Comparison of ENCODE assay signal across 8 cellular contexts in the genomic region with DNA sequence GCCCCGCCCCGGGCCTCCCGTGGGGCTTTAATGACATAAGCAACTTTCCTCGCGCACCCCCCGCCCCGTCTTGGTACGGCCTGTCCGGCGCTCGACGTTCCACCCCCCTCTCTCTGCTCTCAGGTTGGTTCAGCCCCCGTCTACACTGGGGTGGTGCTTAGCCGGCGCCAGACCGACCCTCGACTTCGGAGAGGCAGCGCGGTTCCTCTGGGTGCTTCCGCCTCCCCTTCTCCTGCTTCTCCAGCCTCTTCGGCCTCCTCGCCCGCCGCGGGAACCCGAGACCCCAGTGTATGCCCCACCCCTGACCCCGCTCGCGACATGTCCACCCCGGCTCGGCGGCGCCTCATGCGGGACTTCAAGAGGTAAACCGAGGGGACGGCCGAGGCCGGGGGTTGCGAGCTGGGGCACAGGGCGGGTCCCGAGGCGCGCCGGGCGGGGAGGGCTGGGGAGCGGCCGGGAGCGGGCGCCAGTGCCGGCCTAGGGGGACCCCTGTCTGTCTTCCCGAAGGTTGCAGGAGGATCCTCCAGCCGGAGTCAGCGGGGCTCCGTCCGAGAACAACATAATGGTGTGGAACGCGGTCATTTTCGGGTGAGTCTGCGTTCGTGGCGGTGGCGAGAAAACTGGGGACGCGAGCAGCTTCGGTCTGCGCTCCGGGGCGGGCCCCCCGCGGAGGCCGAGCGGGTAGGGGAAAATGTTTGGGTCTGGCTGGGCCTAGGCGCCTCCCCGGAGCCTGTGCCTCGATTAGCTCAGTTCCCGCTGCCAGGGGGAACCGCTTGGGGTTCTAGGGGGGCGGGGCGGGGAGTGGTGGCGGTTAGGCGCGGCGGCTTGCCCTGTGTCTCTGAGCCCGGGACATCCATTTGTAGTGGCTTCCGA. TPM values are rescaled to one million over a fixed set of nuclear protein-coding genes. Genes with fewer than 3 reads are reported as not detected.
DNase-seq lines count a peak whose midpoint lies in the region; ATAC-seq and TF ChIP-seq lines count a peak whose summit lies in the region.

TSS of gene UBE2A (plus strand) at position 170 of the 873 bp plus-strand sequence. CDS start at position 319, 149 bp downstream.

- TF ChIP-seq CTCF in KMS-11 (conservative IDR thresholded peaks at IDR 0.05; ENCODE audit: low read depth, low read length), result no peak

- H3K79me2 ChIP-seq in KMS-11 (ENCODE audit: insufficient read depth, low read depth), result peaks cover 19% of the 10 kb centered on the region; the same call in 1 of the 2 replicates

- H3K36me3 Mint-ChIP-seq in activated T-cell treated with anti-CD3 and anti-CD28 coated beads, Interleukin-2, amount 50 U/mL, for 24 hours (ENCODE audit: low read depth), result peaks cover 25% of the 10 kb centered on the region

- ATAC-seq in GM21737 (IDR thresholded peaks at IDR 0.05; ENCODE audit: unreplicated experiment), result peak; percentile 73

- peak within 1 kb of the TSS; percentile 73 for H3K9ac ChIP-seq in KMS-11
- H3K9ac ChIP-seq in mucosa of stomach (ENCODE audit: low read length), result peak within 1 kb of the TSS; percentile 79

- H3K36me3 ChIP-seq in KMS-11 (ENCODE audit: insufficient read depth) (no peaks in the 10 kb centered on the region), esophagus (ENCODE audit: control insufficient read depth in 2 of 2, insufficient read depth in 2 of 2, low read length in 1 of 2) (no peaks in the 10 kb centered on the region), mucosa of stomach (ENCODE audit: control insufficient read depth, insufficient read depth, low read length) (no peaks in the 10 kb centered on the region)

- peak within 1 kb of the TSS; percentile 86 for H3K4me3 Mint-ChIP-seq in activated T-cell treated with anti-CD3 and anti-CD28 coated beads, Interleukin-2, amount 50 U/mL, for 24 hours

- H3K27ac Mint-ChIP-seq in activated T-cell treated with anti-CD3 and anti-CD28 coated beads, Interleukin-2, amount 50 U/mL, for 24 hours, result peak within 1 kb of the TSS; percentile 89

- DNase-seq in DMS79 treated with DMSO at 0.1 percent for 48 hours (lab: John Stamatoyannopoulos, UW), result peak; percentile 80
- DNase-seq in activated T-cell treated with anti-CD3 and anti-CD28 coated beads, Interleukin-2, amount 50 U/mL, for 24 hours, result peak; percentile 90
- DNase-seq in stimulated activated CD8-positive, alpha-beta memory T cell treated with anti-CD3 and anti-CD28 coated beads, Interleukin-7, amount 100 ng/mL, for 1 hour (ENCODE audit: low read depth in 2 of 2), result peak; percentile 67 to 78

- H3K4me3 ChIP-seq in KMS-11 (IDR thresholded peaks at IDR 0.05; ENCODE audit: insufficient read depth, low read depth, low read length), result no peak within 1 kb of the TSS
- peak within 1 kb of the TSS; percentile 65 to 84 for H3K4me3 ChIP-seq in esophagus (ENCODE audit: low read depth in 1 of 2, low read length in 2 of 2)
- H3K4me3 ChIP-seq in mucosa of stomach (ENCODE audit: low read length), result peak within 1 kb of the TSS; percentile 41

- H2AFZ ChIP-seq in KMS-11 (ENCODE audit: low read depth), result peak within 1 kb of the TSS; percentile 75

- no peaks in the 10 kb centered on the region for H4K20me1 ChIP-seq in KMS-11 (ENCODE audit: insufficient read depth)

- no peaks in the 10 kb centered on the region for H3K27me3 ChIP-seq in KMS-11 (ENCODE audit: insufficient read depth, low read depth)
- no peaks in the 10 kb centered on the region for H3K27me3 ChIP-seq in esophagus (ENCODE audit: control insufficient read depth in 1 of 2, insufficient read depth in 2 of 2, low read length in 2 of 2)
- H3K27me3 ChIP-seq in mucosa of stomach (ENCODE audit: control insufficient read depth, insufficient read depth, low read length), result no peaks in the 10 kb centered on the region

- peaks cover 33% of the 10 kb centered on the region for H3K4me1 Mint-ChIP-seq in activated T-cell treated with anti-CD3 and anti-CD28 coated beads, Interleukin-2, amount 50 U/mL, for 24 hours (ENCODE audit: low read depth)

- H3K27ac ChIP-seq in KMS-11, result peak within 1 kb of the TSS; percentile 63
- H3K27ac ChIP-seq in esophagus (ENCODE audit: low read depth in 2 of 2, low read length in 1 of 2), result peak within 1 kb of the TSS; percentile 91 to 95

- H3K4me2 ChIP-seq in KMS-11, result peak within 1 kb of the TSS; percentile 91

- H3K27me3 Mint-ChIP-seq in activated T-cell treated with anti-CD3 and anti-CD28 coated beads, Interleukin-2, amount 50 U/mL, for 24 hours, result peaks cover 23% of the 10 kb centered on the region

- 1 to 24% methylated on average over 75 to 86 of the region's 86 CpGs for WGBS in esophagus, 2 donors

- H3K9me3 ChIP-seq in esophagus (ENCODE audit: control insufficient read depth in 2 of 2, insufficient read depth in 1 of 2, low read depth in 1 of 2, low read length in 1 of 2) (no peaks in the 10 kb centered on the region), mucosa of stomach (ENCODE audit: control insufficient read depth, low read length) (no peaks in the 10 kb centered on the region)

- H3K4me1 ChIP-seq in KMS-11 (ENCODE audit: low read depth, poor library complexity, severe bottlenecking), result peaks cover 16% of the 10 kb centered on the region
- H3K4me1 ChIP-seq in esophagus (ENCODE audit: control insufficient read depth in 2 of 2, insufficient read depth in 2 of 2, low read length in 1 of 2), result no peaks in the 10 kb centered on the region
- H3K4me1 ChIP-seq in mucosa of stomach (ENCODE audit: control insufficient read depth, insufficient read depth, low read length), result peaks cover 10% of the 10 kb centered on the region

- no peaks in the 10 kb centered on the region for H3K9me3 Mint-ChIP-seq in activated T-cell treated with anti-CD3 and anti-CD28 coated beads, Interleukin-2, amount 50 U/mL, for 24 hours

TF ChIP-seq in PFSK-1, 5 proteins besides CTCF, POLR2A, EP300 and RAD21:
- TF ChIP-seq POLR2AphosphoS5 (IDR thresholded peaks at IDR 0.05; ENCODE audit: low read depth, low read length) (peak; percentile 94), FOXP2 (optimal IDR thresholded peaks at IDR 0.05; ENCODE audit: borderline replicate concordance, extremely low read depth, extremely low read length, insufficient read depth) (peak; percentile 87), TAF1 (IDR thresholded peaks at IDR 0.05; ENCODE audit: borderline replicate concordance, insufficient read depth, low read length) (peak; percentile 95), SIN3A (IDR thresholded peaks at IDR 0.05; ENCODE audit: borderline replicate concordance, insufficient read depth, low read length) (peak; percentile 23; the same call in 1 of the 2 replicates), REST (IDR thresholded peaks at IDR 0.05; ENCODE audit: insufficient read depth in 1 of 2, low read depth in 2 of 2, low read length in 2 of 2) (peak; percentile 46 to 53; a peak in 3 of 4 replicates)
TF ChIP-seq in PFSK-1: peak in this region for 5.

RNA-seq across cellular contexts. Expression of gene UBE2A, which starts in this region (rescaled TPM):
- polyA plus RNA-seq in PFSK-1 (2012; ENCODE audit: insufficient read length, low read depth), result 63.9 TPM
- 10 to 100 TPM; 54.0 to 54.3 TPM for polyA plus RNA-seq in esophagus
